9 cellular contexts compared by ENCODE assay signal in the genomic region with DNA sequence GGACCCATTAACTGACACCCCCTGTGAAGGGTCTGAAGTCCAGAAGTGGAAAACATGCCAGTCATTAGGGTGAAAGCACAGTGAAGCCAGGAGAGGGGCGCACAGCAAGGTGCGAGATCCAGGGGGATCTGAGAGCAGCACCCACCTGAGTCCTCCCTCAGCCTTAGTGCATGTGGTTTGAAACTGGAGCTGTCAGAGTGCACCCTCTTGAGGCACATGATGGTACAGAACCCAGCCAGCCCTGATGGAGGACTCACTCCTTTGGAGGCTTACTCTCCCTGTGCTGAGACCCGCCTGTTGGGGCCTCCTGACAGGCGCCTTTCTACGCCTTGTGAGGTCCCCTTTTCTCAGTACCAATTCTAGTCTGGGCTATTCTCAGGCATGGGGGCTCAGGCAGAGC.
DNase-seq lines count a peak whose midpoint lies in the region; ATAC-seq and TF ChIP-seq lines count a peak whose summit lies in the region.
"Had no signal": no experiment of that assay in that cellular context is flagged by ENCODE, and none has a peak within 500 bp of the region (broad histone marks: within the 10 kb centered on the region; RNA-seq: fewer than 3 reads in every experiment).

No MANE protein-coding gene starts in this region.

- ATAC-seq in GM18868 (IDR thresholded peaks at IDR 0.05; ENCODE audit: unreplicated experiment) = peak; percentile 56
- ATAC-seq in GM18505 (IDR thresholded peaks at IDR 0.05; ENCODE audit: unreplicated experiment) = no peak
- ATAC-seq in GM19455 (IDR thresholded peaks at IDR 0.05; ENCODE audit: unreplicated experiment) = no peak
- ATAC-seq: activated CD8-positive, alpha-beta memory T cell treated with anti-CD3 and anti-CD28 coated beads, Interleukin-2, amount 10 ng/mL, durations not matched to agents 7 days and 5 days had no signal

- DNase-seq in AG08396 (ENCODE audit: low spot score) (peak; percentile 41), OCI-M1 (lab: John Stamatoyannopoulos, UW) (peak; percentile 35), glomerular visceral epithelial cell (ENCODE audit: extremely low spot score) (peak; percentile 13), NOMO-1 treated with DMSO at 0.1 percent for 48 hours (lab: John Stamatoyannopoulos, UW; ENCODE audit: unreplicated experiment) (no peak), NOMO-1 treated with dmso at 0.1 percent for 144 hours (lab: John Stamatoyannopoulos, UW; ENCODE audit: unreplicated experiment) (no peak)
- DNase-seq: activated CD8-positive, alpha-beta memory T cell treated with anti-CD3 and anti-CD28 coated beads, Interleukin-2, amount 10 ng/mL, durations not matched to agents 7 days and 5 days had no signal

- no peak for TF ChIP-seq POLR2A in GM18505 (IDR thresholded peaks at IDR 0.05; ENCODE audit: borderline replicate concordance, extremely low read depth, insufficient read depth, insufficient read length)

Comparison
In these comparisons a context has a peak if more than half of its experiments do, and no peak if none do; other contexts are left out.
1. DNase-seq: peak in AG08396 (single experiment), OCI-M1 (single experiment) and glomerular visceral epithelial cell (single experiment); none in NOMO-1 treated with DMSO at 0.1 percent for 48 hours (single experiment) and NOMO-1 treated with dmso at 0.1 percent for 144 hours (single experiment).